ENCODE assay signal across 9 cellular contexts in genomic region chr1:82944192-82944591, GRCh38.
"Had no signal": no experiment of that assay in that cellular context is flagged by ENCODE, and none has a peak within 500 bp of the region (broad histone marks: within the 10 kb centered on the region; RNA-seq: fewer than 3 reads in every experiment).

No MANE protein-coding gene starts in this region.

- H3K4me3 Mint-ChIP-seq: GM23338, IgD-negative memory B cell had no signal

- H3K4me3 ChIP-seq: GM23338, HAP-1 had no signal

- H3K36me3 Mint-ChIP-seq: IgD-negative memory B cell had no signal

- ATAC-seq: GM23338, HCT116, HepG2 had no signal

- H3K9ac ChIP-seq: KMS-11 had no signal

- H3K9me3 ChIP-seq: HAP-1 had no signal

- H3K4me1 Mint-ChIP-seq: GM23338, IgD-negative memory B cell had no signal

- H3K27ac ChIP-seq: HL-60, KMS-11 had no signal

- H3K4me1 ChIP-seq: HAP-1 had no signal

- H3K4me2 ChIP-seq: GM23338, KMS-11 had no signal

- DNase-seq: H7, KBM-7 had no signal

- H2AFZ ChIP-seq: GM23338 had no signal

- H3K27me3 Mint-ChIP-seq: IgD-negative memory B cell had no signal

- H3K9me3 Mint-ChIP-seq: GM23338, IgD-negative memory B cell had no signal

- H3K27ac Mint-ChIP-seq: GM23338, IgD-negative memory B cell had no signal

- H3K36me3 ChIP-seq: HAP-1 had no signal
